Comparison of ENCODE assay signal across 22 cellular contexts in genomic region chr14:69376439-69376838, GRCh38. TPM values are rescaled to one million over a fixed set of nuclear protein-coding genes. Genes with fewer than 3 reads are reported as not detected.
DNase-seq lines count a peak whose midpoint lies in the region; ATAC-seq and TF ChIP-seq lines count a peak whose summit lies in the region.
"Had no signal": no experiment of that assay in that cellular context is flagged by ENCODE, and none has a peak within 500 bp of the region (broad histone marks: within the 10 kb centered on the region; RNA-seq: fewer than 3 reads in every experiment).

No MANE protein-coding gene starts in this region.

- H3K4me1 ChIP-seq in neutrophil (ENCODE audit: control insufficient read depth in 1 of 2, insufficient read depth in 1 of 2, low read depth in 1 of 2, low read length in 1 of 2) = peaks cover 23 to 28% of the 10 kb centered on the region in 2 experiments
- no peaks in the 10 kb centered on the region for H3K4me1 ChIP-seq in Karpas-422 (ENCODE audit: low read length)
- H3K4me1 ChIP-seq: body of pancreas, right atrium auricular region had no signal

- H3K9me3 ChIP-seq in neutrophil (no peaks in the 10 kb centered on the region), Karpas-422 (ENCODE audit: low read length) (no peaks in the 10 kb centered on the region)
- H3K9me3 ChIP-seq: body of pancreas, right atrium auricular region had no signal

- peaks cover 16% of the 10 kb centered on the region; the same call in 1 of the 2 replicates for H4K20me1 ChIP-seq in Karpas-422 (ENCODE audit: insufficient read depth, low read depth, low read length)

- H3K36me3 ChIP-seq in neutrophil = peaks cover 12% of the 10 kb centered on the region
- peaks cover 48% of the 10 kb centered on the region for H3K36me3 ChIP-seq in Karpas-422 (ENCODE audit: insufficient read depth, low read length)

- H3K27ac ChIP-seq in neutrophil = peak overlapping the region; percentile 60
- no peak overlapping the region for H3K27ac ChIP-seq in Karpas-422 (ENCODE audit: low read length)
- H3K27ac ChIP-seq: BLaER1 treated with 17β-estradiol and CSF1 and Interleukin-3, amounts not matched to agents 10 nM and 100 nM; body of pancreas; heart left ventricle; right atrium auricular region had no signal

- H3K27me3 ChIP-seq in neutrophil (no peaks in the 10 kb centered on the region), Karpas-422 (ENCODE audit: low read length) (no peaks in the 10 kb centered on the region)
- H3K27me3 ChIP-seq: BLaER1 treated with 17β-estradiol and CSF1 and Interleukin-3, amounts not matched to agents 10 nM and 100 nM; body of pancreas; heart left ventricle; right atrium auricular region had no signal

- H3K4me3 ChIP-seq in NB4 (ENCODE audit: low read depth, low read length) (no peak overlapping the region), epithelial cell of esophagus (ENCODE audit: low read length) (no peak overlapping the region), neutrophil (ENCODE audit: low read depth in 1 of 2, low read length in 1 of 2) (no peak overlapping the region), Karpas-422 (ENCODE audit: low read length) (no peak overlapping the region)
- H3K4me3 ChIP-seq: BLaER1 treated with 17β-estradiol and CSF1 and Interleukin-3, amounts not matched to agents 10 nM and 100 nM; body of pancreas; heart left ventricle; right atrium auricular region had no signal

- H3K4me2 ChIP-seq in Karpas-422 (ENCODE audit: low read depth, low read length, poor library complexity, severe bottlenecking) = no peak overlapping the region
- H3K4me2 ChIP-seq: BLaER1 treated with 17β-estradiol and CSF1 and Interleukin-3, amounts not matched to agents 10 nM and 100 nM had no signal

- ATAC-seq in HG03196 (IDR thresholded peaks at IDR 0.05; ENCODE audit: unreplicated experiment) (no peak), HG02642 (IDR thresholded peaks at IDR 0.05; ENCODE audit: poor library complexity, unreplicated experiment) (no peak)
- ATAC-seq: body of pancreas; left colon; Panc1; stimulated activated effector memory CD8-positive, alpha-beta T cell treated with anti-CD3 and anti-CD28 coated beads, Interleukin-12 subunit alpha, Interleukin-12 subunit beta, amount 100 ng/mL, for 72 hours had no signal

- no peak overlapping the region for H2AFZ ChIP-seq in Karpas-422 (ENCODE audit: low read length)

- no peaks in the 10 kb centered on the region for H3K9me2 ChIP-seq in Karpas-422 (replicated peaks; ENCODE audit: insufficient read depth, low read length)

- H3K79me2 ChIP-seq in Karpas-422 (ENCODE audit: low read length) = peaks cover 16% of the 10 kb centered on the region

- TF ChIP-seq CTCF in NB4 (IDR thresholded peaks at IDR 0.05; ENCODE audit: low read depth, low read length) (no peak), epithelial cell of esophagus (IDR thresholded peaks at IDR 0.05; ENCODE audit: insufficient read depth, low read depth, low read length, missing control alignments) (no peak), neutrophil (IDR thresholded peaks at IDR 0.05) (no peak)

- TF ChIP-seq POLR2A in NB4 (IDR thresholded peaks at IDR 0.05; ENCODE audit: extremely low read depth, insufficient read length) = no peak

- no peak overlapping the region for H3K9ac ChIP-seq in Karpas-422 (ENCODE audit: low read length)
- H3K9ac ChIP-seq: BLaER1 treated with 17β-estradiol and CSF1 and Interleukin-3, amounts not matched to agents 10 nM and 100 nM had no signal

- DNase-seq in ELR (ENCODE audit: low read depth) = peak; percentile 62
- DNase-seq in NB4 (ENCODE audit: low read depth) = peak; percentile 73
- DNase-seq in epithelial cell of esophagus (ENCODE audit: low read depth) = peak; percentile 94
- DNase-seq in NCI-H187 treated with DMSO at 0.1 percent for 48 hours (lab: John Stamatoyannopoulos, UW) = no peak
- DNase-seq in Karpas-422 = no peak
- DNase-seq: activated CD4-positive, alpha-beta memory T cell treated with anti-CD3 and anti-CD28 coated beads for 36 hours; body of pancreas; effector CD4-positive, alpha-beta T cell; EL; heart left ventricle; left colon; MM.1S; naive B cell; NCI-H2171 treated with DMSO at 0.1 percent for 48 hours; stimulated activated CD4-positive, alpha-beta T cell treated with anti-CD3 and anti-CD28 coated beads, Interleukin-4, amount 100 ng/mL, for 1 hour had no signal

RNA-seq across cellular contexts. Expression of gene ERH, which starts 21.7 kb away (rescaled TPM):
- total RNA-seq in Karpas-422 (2014; rRNA removed; shearing (Covaris generic); ENCODE audit: low replicate concordance) = 168 and 296 TPM in 2 replicates

RNA-seq across cellular contexts. Expression of gene SLC39A9, which starts 22.1 kb away (rescaled TPM):
- 111 and 161 TPM in 2 replicates for total RNA-seq in Karpas-422 (2014; rRNA removed; shearing (Covaris generic); ENCODE audit: low replicate concordance)

Comparison
In these comparisons a context has a peak if more than half of its experiments do, and no peak if none do; other contexts are left out.
1. DNase-seq: peak in ELR (single experiment), NB4 (single experiment) and epithelial cell of esophagus (single experiment); none in NCI-H187 treated with DMSO at 0.1 percent for 48 hours (single experiment) and Karpas-422 (single experiment).